Comparison of ENCODE assay signal across 34 cellular contexts in the genomic region with DNA sequence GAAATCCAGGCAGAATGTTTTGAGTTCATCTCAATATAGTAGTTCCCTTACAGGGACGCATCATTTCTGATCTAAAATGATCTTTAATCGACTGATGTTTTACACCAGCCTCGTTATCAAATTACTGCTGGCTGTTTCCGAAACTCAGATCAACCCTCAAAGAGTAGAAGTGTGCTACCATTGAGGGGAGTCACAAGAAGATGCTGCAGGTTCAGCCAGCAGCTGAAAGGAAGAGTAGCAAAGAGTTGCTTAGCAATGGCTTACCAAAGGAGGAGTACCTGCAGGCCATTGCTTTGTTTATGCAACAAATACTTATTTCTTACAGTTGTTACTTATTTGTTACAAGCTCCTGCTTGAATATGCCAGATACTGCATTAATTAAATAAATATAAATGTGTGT.
"Had no signal": no experiment of that assay in that cellular context is flagged by ENCODE, and none has a peak within 500 bp of the region (broad histone marks: within the 10 kb centered on the region; RNA-seq: fewer than 3 reads in every experiment).

No MANE protein-coding gene starts in this region.

- DNase-seq: activated CD4-positive, alpha-beta T cell treated with anti-CD3 and anti-CD28 coated beads for 48 hours; activated CD4-positive, alpha-beta T cell treated with anti-CD3 and anti-CD28 coated beads, Interleukin-2, amount 50 U/mL, for 48 hours; activated CD8-positive, alpha-beta memory T cell treated with anti-CD3 and anti-CD28 coated beads for 24 hours; activated gamma-delta T cell; activated naive CD4-positive, alpha-beta T cell treated with anti-CD3 and anti-CD28 coated beads, Interleukin-2, amount 50 U/mL, for 16 hours; amniotic stem cell; brain microvascular endothelial cell; dorsolateral prefrontal cortex; effector memory CD8-positive, alpha-beta T cell; islet precursor cell; left ventricle myocardium inferior; mucosa of descending colon; ovary; retina; stimulated activated CD4-positive, alpha-beta T cell treated with anti-CD3 and anti-CD28 coated beads, Interleukin-12 subunit alpha, Interleukin-12 subunit beta, amount 100 ng/mL, for 4 hours; stimulated activated CD4-positive, alpha-beta T cell treated with anti-CD3 and anti-CD28 coated beads, Interleukin-4, amount 100 ng/mL, for 24 hours; stomach; T-helper 9 cell; tibial artery; upper lobe of right lung had no signal

- H3K27me3 ChIP-seq: brain microvascular endothelial cell, gastroesophageal sphincter, neutrophil, ovary, stomach, suprapubic skin, tibial artery, upper lobe of right lung had no signal

- H3K9me3 ChIP-seq: mucosa of descending colon, neutrophil, ovary, prostate gland, suprapubic skin, tibial artery, upper lobe of right lung had no signal

- H3K27ac Mint-ChIP-seq: effector memory CD8-positive, alpha-beta T cell; nephron; stimulated activated effector memory CD8-positive, alpha-beta T cell treated with anti-CD3 and anti-CD28 coated beads, Interleukin-12 subunit alpha, Interleukin-12 subunit beta, amount 100 ng/mL, for 72 hours had no signal

- H3K4me1 ChIP-seq: prostate gland, upper lobe of right lung had no signal

- H3K79me2 ChIP-seq: hepatocyte had no signal

- H3K27ac ChIP-seq: brain microvascular endothelial cell, coronary artery, dorsolateral prefrontal cortex, gastroesophageal sphincter, hepatocyte, left ventricle myocardium inferior, neutrophil, ovary, prostate gland, skin epidermis, stomach, suprapubic skin, tibial artery, upper lobe of right lung, VCaP had no signal

- H3K4me3 ChIP-seq: coronary artery, dorsolateral prefrontal cortex, gastroesophageal sphincter, hepatocyte, left ventricle myocardium inferior, lung, mucosa of descending colon, ovary, prostate gland, skin epidermis, stomach, suprapubic skin, tibial artery, upper lobe of right lung had no signal

- H3K4me1 Mint-ChIP-seq: stimulated activated effector memory CD8-positive, alpha-beta T cell treated with anti-CD3 and anti-CD28 coated beads, Interleukin-12 subunit alpha, Interleukin-12 subunit beta, amount 100 ng/mL, for 72 hours had no signal

- H3K4me3 Mint-ChIP-seq: effector memory CD8-positive, alpha-beta T cell; nephron; stimulated activated effector memory CD8-positive, alpha-beta T cell treated with anti-CD3 and anti-CD28 coated beads, Interleukin-12 subunit alpha, Interleukin-12 subunit beta, amount 100 ng/mL, for 72 hours had no signal

- FAIRE-seq: astrocyte, endothelial cell of umbilical vein, TTC549 had no signal

- H2AFZ ChIP-seq: hepatocyte had no signal

- H3K36me3 ChIP-seq: brain microvascular endothelial cell, gastroesophageal sphincter, left ventricle myocardium inferior, neutrophil, ovary, prostate gland, stomach, suprapubic skin, tibial artery, upper lobe of right lung had no signal

- H3K9me3 Mint-ChIP-seq: effector memory CD8-positive, alpha-beta T cell; stimulated activated effector memory CD8-positive, alpha-beta T cell treated with anti-CD3 and anti-CD28 coated beads, Interleukin-12 subunit alpha, Interleukin-12 subunit beta, amount 100 ng/mL, for 72 hours had no signal

- H3K4me2 ChIP-seq: hepatocyte had no signal

- H3K36me3 Mint-ChIP-seq: stimulated activated effector memory CD8-positive, alpha-beta T cell treated with anti-CD3 and anti-CD28 coated beads, Interleukin-12 subunit alpha, Interleukin-12 subunit beta, amount 100 ng/mL, for 72 hours had no signal
